ENCODE assay signal across 27 cellular contexts in genomic region chr16:52293209-52293608, GRCh38.
"Had no signal": no experiment of that assay in that cellular context is flagged by ENCODE, and none has a peak within 500 bp of the region (broad histone marks: within the 10 kb centered on the region; RNA-seq: fewer than 3 reads in every experiment).

No MANE protein-coding gene starts in this region.

- H3K4me3 ChIP-seq: breast epithelium, esophagus squamous epithelium, skin epidermis, upper lobe of left lung had no signal

- H3K4me3 Mint-ChIP-seq: activated B cell treated with CpG ODN at 0.5 μM for 24 hours; activated CD8-positive, alpha-beta T cell treated with anti-CD3 and anti-CD28 coated beads for 36 hours; naive B cell; nephron progenitor cell; stimulated activated effector memory CD8-positive, alpha-beta T cell treated with anti-CD3 and anti-CD28 coated beads, Interleukin-12 subunit alpha, Interleukin-12 subunit beta, amount 100 ng/mL, for 72 hours; stimulated activated naive CD8-positive, alpha-beta T cell treated with anti-CD3 and anti-CD28 coated beads, Interleukin-15, Interleukin-2, amounts not matched to agents 100 ng/mL and 50 ng/mL, for 24 hours had no signal

- H3K9me3 Mint-ChIP-seq: activated CD8-positive, alpha-beta T cell treated with anti-CD3 and anti-CD28 coated beads for 36 hours had no signal

- H3K27ac Mint-ChIP-seq: activated B cell treated with CpG ODN at 0.5 μM for 24 hours; activated CD8-positive, alpha-beta T cell treated with anti-CD3 and anti-CD28 coated beads for 36 hours; activated naive CD4-positive, alpha-beta T cell treated with anti-CD3 and anti-CD28 coated beads, Interleukin-2, amount 50 U/mL, for 72 hours; activated T-helper 2 cell treated with anti-CD3 and anti-CD28 coated beads, Interferon-gamma antibody, Interleukin-2, Interleukin-4, amounts not matched to agents 10 μg/mL and 5 μg/mL and 100 μg/mL, durations not matched to agents 14 hours and 24 hours and 36 hours; naive B cell; nephron progenitor cell; stimulated activated effector memory CD8-positive, alpha-beta T cell treated with anti-CD3 and anti-CD28 coated beads, Interleukin-12 subunit alpha, Interleukin-12 subunit beta, amount 100 ng/mL, for 72 hours; stimulated activated naive CD8-positive, alpha-beta T cell treated with anti-CD3 and anti-CD28 coated beads, Interleukin-15, Interleukin-2, amounts not matched to agents 100 ng/mL and 50 ng/mL, for 24 hours had no signal

- H3K4me1 Mint-ChIP-seq: activated B cell treated with CpG ODN at 0.5 μM for 24 hours; naive B cell; stimulated activated effector memory CD8-positive, alpha-beta T cell treated with anti-CD3 and anti-CD28 coated beads, Interleukin-12 subunit alpha, Interleukin-12 subunit beta, amount 100 ng/mL, for 72 hours had no signal

- H3K36me3 ChIP-seq: breast epithelium, esophagus squamous epithelium, neutrophil, upper lobe of left lung had no signal

- H3K27me3 Mint-ChIP-seq: activated B cell treated with CpG ODN at 0.5 μM for 24 hours; activated CD8-positive, alpha-beta T cell treated with anti-CD3 and anti-CD28 coated beads for 36 hours; naive B cell; stimulated activated naive CD8-positive, alpha-beta T cell treated with anti-CD3 and anti-CD28 coated beads, Interleukin-15, Interleukin-2, amounts not matched to agents 100 ng/mL and 50 ng/mL, for 24 hours had no signal

- H3K27me3 ChIP-seq: breast epithelium, esophagus squamous epithelium, neutrophil, upper lobe of left lung had no signal

- ATAC-seq: activated CD8-positive, alpha-beta T cell treated with anti-CD3 and anti-CD28 coated beads for 36 hours; activated naive CD4-positive, alpha-beta T cell treated with anti-CD3 and anti-CD28 coated beads, Interleukin-2, amount 50 U/mL, for 72 hours; left ventricle myocardium superior; sciatic nerve; stimulated activated effector memory CD8-positive, alpha-beta T cell treated with anti-CD3 and anti-CD28 coated beads, Interleukin-12 subunit alpha, Interleukin-12 subunit beta, amount 100 ng/mL, for 72 hours had no signal

- FAIRE-seq: colon had no signal

- H3K36me3 Mint-ChIP-seq: stimulated activated effector memory CD8-positive, alpha-beta T cell treated with anti-CD3 and anti-CD28 coated beads, Interleukin-12 subunit alpha, Interleukin-12 subunit beta, amount 100 ng/mL, for 72 hours had no signal

- DNase-seq: activated B cell treated with CpG ODN at 0.5 μM for 24 hours; activated CD4-positive, alpha-beta T cell treated with anti-CD3 and anti-CD28 coated beads, Interleukin-2, amount 50 U/mL, for 1 hour; activated CD8-positive, alpha-beta T cell treated with anti-CD3 and anti-CD28 coated beads for 36 hours; activated naive CD4-positive, alpha-beta T cell; activated T-cell treated with anti-CD3 and anti-CD28 coated beads, Interleukin-2, amount 50 U/mL, for 48 hours; dermis blood vessel endothelial cell; effector CD4-positive, alpha-beta T cell; esophagus squamous epithelium; foreskin melanocyte; kidney glomerular epithelial cell; left ventricle myocardium superior; naive B cell; nephron progenitor cell; retina; stimulated activated CD4-positive, alpha-beta T cell treated with anti-CD3 and anti-CD28 coated beads, Interleukin-4, amount 100 ng/mL, for 24 hours; substantia nigra; T-helper 2 cell; upper lobe of left lung had no signal
